In genomic region chr14:50677527-50678063, GRCh38 we compare ENCODE assay signal across 9 cellular contexts. TPM values are rescaled to one million over a fixed set of nuclear protein-coding genes. Genes with fewer than 3 reads are reported as not detected.
DNase-seq lines count a peak whose midpoint lies in the region; ATAC-seq, FAIRE-seq and TF ChIP-seq lines count a peak whose summit lies in the region.
"Had no signal": no experiment of that assay in that cellular context is flagged by ENCODE, and none has a peak within 500 bp of the region (broad histone marks: within the 10 kb centered on the region; RNA-seq: fewer than 3 reads in every experiment).

No MANE protein-coding gene starts in this region.

- H3K79me2 ChIP-seq in GM12878 (ENCODE audit: control insufficient read depth, insufficient read depth, low read length) = no peaks in the 10 kb centered on the region
- H3K79me2 ChIP-seq in parathyroid adenoma = no peaks in the 10 kb centered on the region

- no peak for TF ChIP-seq RAD21 in GM12878 (IDR thresholded peaks at IDR 0.05; ENCODE audit: insufficient read depth, low read depth, low read length)

- TF ChIP-seq CTCF in GM12878 (IDR thresholded peaks at IDR 0.05 in 2 of 3, conservative IDR thresholded peaks at IDR 0.05 in 1 of 3; ENCODE audit: control insufficient read depth in 2 of 3, extremely low read depth in 1 of 3, insufficient read depth in 1 of 3, low read depth in 3 of 3, low read length in 3 of 3) (no peak), parathyroid adenoma (IDR thresholded peaks at IDR 0.05) (no peak)

- CTCF ChIA-PET in GM12878 (lab: Yijun Ruan, JAX) = interaction anchor here (0.7 to 2.0 kb wide), 14 partner anchors 9 to 334 kb away, joined by 3 to 12 read pairs (median 4); partner anchors contain the start of gene SAV1

- H3K4me3 Mint-ChIP-seq in T-helper 2 cell treated with Interferon-gamma antibody and Interleukin-4, amounts not matched to agents 5 μg/mL and 100 μg/mL, for 36 hours = no peak overlapping the region
- peak overlapping the region; percentile 39 to 84 (median 71) for H3K4me3 Mint-ChIP-seq in IgD-negative memory B cell

- intact Hi-C loops in GM12878 (cut with micrococcal nuclease; ENCODE audit: unreplicated experiment) = no loop called here

- H3K4me3 ChIP-seq in GM12878 = peak overlapping the region; percentile 35; the same call in 1 of the 2 replicates
- no peak overlapping the region for H3K4me3 ChIP-seq in parathyroid adenoma (ENCODE audit: low read depth, low read length)

- H3K9me3 ChIP-seq in GM12878 (replicated peaks; ENCODE audit: control insufficient read depth, insufficient read depth, low read length) (no peaks in the 10 kb centered on the region), parathyroid adenoma (ENCODE audit: control insufficient read depth, low read length) (no peaks in the 10 kb centered on the region)

- RAD21 ChIA-PET in GM12878 (lab: Charles Lee; ENCODE audit: unreplicated experiment) = interaction anchor here (0.8 to 2.3 kb wide), 12 partner anchors 11 to 357 kb away, joined by 3 to 14 read pairs (median 4); no protein-coding TSS in a partner anchor

- H3K4me1 Mint-ChIP-seq in T-helper 2 cell treated with Interferon-gamma antibody and Interleukin-4, amounts not matched to agents 5 μg/mL and 100 μg/mL, for 36 hours (ENCODE audit: low read depth) = peaks cover 4% of the 10 kb centered on the region
- H3K4me1 Mint-ChIP-seq in IgD-negative memory B cell = peaks cover 16 to 32% (median 29%) of the 10 kb centered on the region in 3 donors

- H3K4me2 ChIP-seq in GM12878 (ENCODE audit: control insufficient read depth, insufficient read depth) (peak overlapping the region; percentile 75), parathyroid adenoma (ENCODE audit: low read length) (no peak overlapping the region)

- H3K36me3 Mint-ChIP-seq in T-helper 2 cell treated with Interferon-gamma antibody and Interleukin-4, amounts not matched to agents 5 μg/mL and 100 μg/mL, for 36 hours (ENCODE audit: low read depth) = no peaks in the 10 kb centered on the region
- H3K36me3 Mint-ChIP-seq in IgD-negative memory B cell = no peaks in the 10 kb centered on the region
- H3K36me3 Mint-ChIP-seq in activated naive CD4-positive, alpha-beta T cell treated with anti-CD3 and anti-CD28 coated beads, Interleukin-2, amount 50 U/mL, for 72 hours = no peaks in the 10 kb centered on the region

- H3K9me3 Mint-ChIP-seq in T-helper 2 cell treated with Interferon-gamma antibody and Interleukin-4, amounts not matched to agents 5 μg/mL and 100 μg/mL, for 36 hours = no peaks in the 10 kb centered on the region
- H3K9me3 Mint-ChIP-seq in IgD-negative memory B cell = no peaks in the 10 kb centered on the region
- no peaks in the 10 kb centered on the region for H3K9me3 Mint-ChIP-seq in activated naive CD4-positive, alpha-beta T cell treated with anti-CD3 and anti-CD28 coated beads, Interleukin-2, amount 50 U/mL, for 72 hours

- TF ChIP-seq EP300 in GM12878 (IDR thresholded peaks at IDR 0.05; ENCODE audit: borderline replicate concordance in 1 of 2, control insufficient read depth in 1 of 2, low read depth in 2 of 2, low read length in 2 of 2) = peak; percentile 46 to 81; a peak in 2 of 4 replicates

- POLR2A ChIA-PET in GM12878 (lab: Charles Lee) = interaction anchor here (0.7 to 1.9 kb wide), 7 partner anchors 9 to 152 kb away, joined by 3 to 9 read pairs (median 6); partner anchors contain the start of gene SAV1

- no peak for DNase-seq in T-helper 2 cell treated with Interferon-gamma antibody and Interleukin-4, amounts not matched to agents 5 μg/mL and 100 μg/mL, for 36 hours (ENCODE audit: low spot score)
- DNase-seq in T-helper 2 cell = no peak
- DNase-seq in GM12878 (ENCODE audit: low read depth, low spot score) = peak; percentile 61
- DNase-seq in activated naive CD4-positive, alpha-beta T cell treated with anti-CD3 and anti-CD28 coated beads, Interleukin-2, amount 50 U/mL, for 72 hours (ENCODE audit: low spot score in 2 of 2) = no peak

- SMC1A ChIA-PET in GM12878 (lab: Charles Lee; ENCODE audit: uncharacterized antibody, unreplicated experiment) = interaction anchor here (0.8 to 2.3 kb wide), 21 partner anchors 9 to 315 kb away, joined by 3 to 12 read pairs (median 4); no protein-coding TSS in a partner anchor

- H3K9ac ChIP-seq in GM12878 (ENCODE audit: control insufficient read depth, insufficient read depth, low read length) = no peak overlapping the region
- H3K9ac ChIP-seq in parathyroid adenoma = no peak overlapping the region

- H3K36me3 ChIP-seq in GM12878 (ENCODE audit: control insufficient read depth in 2 of 2, insufficient read depth in 2 of 2, low read length in 1 of 2) (no peaks in the 10 kb centered on the region), parathyroid adenoma (ENCODE audit: control insufficient read depth, insufficient read depth, low read length) (no peaks in the 10 kb centered on the region)

- WGBS in GM12878 (ENCODE audit: insufficient coverage, insufficient replicate concordance, low lambda C conversion rate, missing lambda C conversion rate) = 3% methylated on average over 5 of the region's 5 CpGs

- H3K4me1 ChIP-seq in GM12878 (ENCODE audit: control insufficient read depth, insufficient read depth, low read length) = peaks cover 20% of the 10 kb centered on the region
- H3K4me1 ChIP-seq in parathyroid adenoma = no peaks in the 10 kb centered on the region

- peak overlapping the region; percentile 2 for H3K27ac Mint-ChIP-seq in T-helper 2 cell treated with Interferon-gamma antibody and Interleukin-4, amounts not matched to agents 5 μg/mL and 100 μg/mL, for 36 hours
- H3K27ac Mint-ChIP-seq in IgD-negative memory B cell = peak overlapping the region; percentile 20 to 69 (median 41)
- peak overlapping the region in 1 of 2 donors; percentile 48 for H3K27ac Mint-ChIP-seq in activated naive CD4-positive, alpha-beta T cell treated with anti-CD3 and anti-CD28 coated beads, Interleukin-2, amount 50 U/mL, for 72 hours

- H3K27ac ChIP-seq in GM12878 (ENCODE audit: control insufficient read depth, insufficient read depth) = peak overlapping the region; percentile 61
- no peak overlapping the region for H3K27ac ChIP-seq in parathyroid adenoma

- no TSS peak for BruUV-seq in GM12878 (replicated peaks; lab: Mats Ljungman, UMichigan)

- TF ChIP-seq POLR2A in GM12878 (IDR thresholded peaks at IDR 0.05; ENCODE audit: low read depth, low read length) = no peak

- in situ Hi-C loops in GM12878 (cut with MboI) = no loop called here

- peak; percentile 61 for FAIRE-seq in GM12878 (lab: Jason Lieb, UNC)
- FAIRE-seq: A204.1 had no signal

- peaks cover 8% of the 10 kb centered on the region for H3K27me3 Mint-ChIP-seq in T-helper 2 cell treated with Interferon-gamma antibody and Interleukin-4, amounts not matched to agents 5 μg/mL and 100 μg/mL, for 36 hours (ENCODE audit: low read depth)
- no peaks in the 10 kb centered on the region for H3K27me3 Mint-ChIP-seq in IgD-negative memory B cell

- ATAC-seq in GM12878 = peak; percentile 92
- no peak for ATAC-seq in HG02623 (IDR thresholded peaks at IDR 0.05; ENCODE audit: unreplicated experiment)
- no peak for ATAC-seq in GM19452 (IDR thresholded peaks at IDR 0.05; ENCODE audit: unreplicated experiment)
- no peak for ATAC-seq in activated naive CD4-positive, alpha-beta T cell treated with anti-CD3 and anti-CD28 coated beads, Interleukin-2, amount 50 U/mL, for 72 hours

- H2AFZ ChIP-seq in GM12878 (ENCODE audit: control insufficient read depth, low read depth, low read length) (peak overlapping the region; percentile 59), parathyroid adenoma (peak overlapping the region; percentile 30)

- no peaks in the 10 kb centered on the region for H3K27me3 ChIP-seq in GM12878 (replicated peaks in 1 of 2; ENCODE audit: control insufficient read depth in 2 of 2, insufficient read depth in 2 of 2, low read length in 1 of 2)
- no peaks in the 10 kb centered on the region for H3K27me3 ChIP-seq in parathyroid adenoma (ENCODE audit: control insufficient read depth, insufficient read depth, low read length)

- H4K20me1 ChIP-seq in GM12878 (ENCODE audit: control insufficient read depth, insufficient read depth) = no peaks in the 10 kb centered on the region

TF ChIP-seq in GM12878, 131 proteins besides CTCF, POLR2A, EP300 and RAD21 (continues in another document):
- peak; percentile 40; the same call in 1 of the 2 replicates for TF ChIP-seq CREB1 (IDR thresholded peaks at IDR 0.05; ENCODE audit: low read depth)
- TF ChIP-seq BMI1 (IDR thresholded peaks at IDR 0.05; ENCODE audit: borderline replicate concordance) = 0 out of 2 replicates have a peak, but pooled peaks have one; percentile 17
- TF ChIP-seq IKZF1 (conservative IDR thresholded peaks at IDR 0.05) = peak; percentile 92

RNA-seq across cellular contexts. Expression of gene SAV1, which starts 9.5 kb away (rescaled TPM):
- polyA plus RNA-seq in IgD-negative memory B cell (55.8 TPM), GM12878 (2011; rRNA removed) (18.5 and 29.3 TPM in 2 replicates), GM12878 (2014; fragmentation: Illumina TruSeq; extraction: Trizol) (22.3 and 33.3 TPM in 2 replicates), GM12878 (2014; fragmentation: Nextera tagmentation; extraction: Ambion mirVana) (10 to 100 TPM; 10.1 to 15.1 TPM), GM12878 (2014; rRNA removed) (17.6 and 20.4 TPM in 2 replicates), GM12878 (2016; fragmentation: Nextera tagmentation; extraction: Ambion mirVana) (10 to 100 TPM; 25.1 to 29.1 TPM)
- 42.6 and 46.4 TPM in 2 replicates for total RNA-seq in GM12878 (2013; cell fraction: nucleolus; rRNA removed)
- total RNA-seq in GM12878 (2014; rRNA removed) (16.9 and 19.9 TPM in 2 replicates), GM12878 (2014; rRNA removed; fragmentation: Illumina TruSeq; extraction: Trizol) (20.4 and 21.1 TPM in 2 replicates), GM12878 (2021) (21.1 and 24.9 TPM in 2 replicates)
- polyA plus RNA-seq in GM12878 (2011; ENCODE audit: low read depth) = 23.4 TPM
- polyA plus RNA-seq in GM12878 (2011; cell fraction: cytosol; rRNA removed) = 8.8 and 9.7 TPM in 2 replicates
- polyA plus RNA-seq in GM12878 (2011; cell fraction: nucleus; rRNA removed) = 4.5 and 6.4 TPM in 2 replicates
- 16.8 and 20.0 TPM in 2 replicates for polyA plus RNA-seq in GM12878 (2012)
- polyA minus RNA-seq in GM12878 (2011; rRNA and poly(A)+ RNA removed) = 12.9 and 15.9 TPM in 2 replicates
- 6.9 TPM in 2 replicates for polyA minus RNA-seq in GM12878 (2011; cell fraction: cytosol; rRNA and poly(A)+ RNA removed)
- polyA minus RNA-seq in GM12878 (2011; cell fraction: nucleus; rRNA and poly(A)+ RNA removed) = 8.5 and 12.5 TPM in 2 replicates
- total RNA-seq in activated naive CD4-positive, alpha-beta T cell treated with anti-CD3 and anti-CD28 coated beads, Interleukin-2, amount 50 U/mL, for 72 hours = 10 to 100 TPM in 1 of 2 donors, 1 to 10 TPM in 1; 7.1 to 13.9 TPM
